In genomic region chr5:72522607-72523006, GRCh38 we compare ENCODE assay signal across 38 cellular contexts. TPM values are rescaled to one million over a fixed set of nuclear protein-coding genes. Genes with fewer than 3 reads are reported as not detected.
"Had no signal": no experiment of that assay in that cellular context is flagged by ENCODE, and none has a peak within 500 bp of the region (broad histone marks: within the 10 kb centered on the region; RNA-seq: fewer than 3 reads in every experiment).

No MANE protein-coding gene starts in this region.

- H3K4me3 Mint-ChIP-seq: activated B cell treated with CpG ODN at 0.5 μM for 24 hours; activated CD4-positive, alpha-beta memory T cell treated with anti-CD3 and anti-CD28 coated beads for 36 hours; activated CD4-positive, alpha-beta T cell treated with anti-CD3 and anti-CD28 coated beads, Interleukin-2, amount 10 ng/mL, durations not matched to agents 24 days and 14 days; activated CD8-positive, alpha-beta T cell treated with anti-CD3 and anti-CD28 coated beads for 36 hours; activated naive CD4-positive, alpha-beta T cell treated with anti-CD3 and anti-CD28 coated beads for 36 hours; activated naive CD8-positive, alpha-beta T cell treated with anti-CD3 and anti-CD28 coated beads for 36 hours; activated T-cell treated with anti-CD3 and anti-CD28 coated beads, Interleukin-2, amount 50 U/mL, for 4 hours; activated T-cell treated with anti-CD3 and anti-CD28 coated beads, Interleukin-2, amount 50 U/mL, for 72 hours; activated T-helper 1 cell treated with anti-CD3 and anti-CD28 coated beads, Interleukin-12 subunit alpha, Interleukin-12 subunit beta, Interleukin-2, Interleukin-4 antibody, amounts not matched to agents 30 ng/mL and 10 ng/mL and 1 ng/mL, durations not matched to agents 14 hours and 24 hours and 36 hours; activated T-helper 17 cell treated with anti-CD3 and anti-CD28 coated beads, Interleukin-2, amount 50 U/mL, for 72 hours; T-helper 1 cell treated with Interleukin-12 subunit alpha and Interleukin-12 subunit beta and Interleukin-4 antibody, amounts not matched to agents 30 μg/mL and 1 μg/mL, for 36 hours; T-helper 2 cell treated with Interferon-gamma antibody and Interleukin-4, amounts not matched to agents 5 μg/mL and 100 μg/mL, for 36 hours had no signal

- H3K4me3 ChIP-seq: adrenal gland, body of pancreas, breast epithelium had no signal

- FAIRE-seq: astrocyte, TTC549 had no signal

- H3K27ac ChIP-seq: adrenal gland, body of pancreas, brain microvascular endothelial cell, breast epithelium, VCaP had no signal

- H3K27me3 Mint-ChIP-seq: activated B cell treated with CpG ODN at 0.5 μM for 24 hours; activated CD4-positive, alpha-beta memory T cell treated with anti-CD3 and anti-CD28 coated beads for 36 hours; activated T-helper 17 cell treated with anti-CD3 and anti-CD28 coated beads, Interleukin-2, amount 50 U/mL, for 72 hours had no signal

- H3K4me1 ChIP-seq: breast epithelium had no signal

- H3K36me3 ChIP-seq: adrenal gland, brain microvascular endothelial cell, breast epithelium had no signal

- H3K27ac Mint-ChIP-seq: activated B cell treated with CpG ODN at 0.5 μM for 24 hours; activated CD4-positive, alpha-beta memory T cell treated with anti-CD3 and anti-CD28 coated beads for 36 hours; activated CD4-positive, alpha-beta T cell treated with anti-CD3 and anti-CD28 coated beads, Interleukin-2, amount 10 ng/mL, durations not matched to agents 24 days and 14 days; activated CD8-positive, alpha-beta T cell treated with anti-CD3 and anti-CD28 coated beads for 36 hours; activated naive CD4-positive, alpha-beta T cell treated with anti-CD3 and anti-CD28 coated beads for 36 hours; activated naive CD4-positive, alpha-beta T cell treated with anti-CD3 and anti-CD28 coated beads, Interleukin-2, amount 50 U/mL, for 72 hours; activated naive CD8-positive, alpha-beta T cell treated with anti-CD3 and anti-CD28 coated beads for 36 hours; activated T-cell treated with anti-CD3 and anti-CD28 coated beads, Interleukin-2, amount 50 U/mL, for 72 hours; activated T-helper 1 cell treated with anti-CD3 and anti-CD28 coated beads, Interleukin-12 subunit alpha, Interleukin-12 subunit beta, Interleukin-2, Interleukin-4 antibody, amounts not matched to agents 30 ng/mL and 10 ng/mL and 1 ng/mL, durations not matched to agents 14 hours and 24 hours and 36 hours; activated T-helper 17 cell treated with anti-CD3 and anti-CD28 coated beads, Interleukin-2, amount 50 U/mL, for 72 hours; T-helper 1 cell treated with Interleukin-12 subunit alpha and Interleukin-12 subunit beta and Interleukin-4 antibody, amounts not matched to agents 30 μg/mL and 1 μg/mL, for 36 hours; T-helper 2 cell treated with Interferon-gamma antibody and Interleukin-4, amounts not matched to agents 5 μg/mL and 100 μg/mL, for 36 hours had no signal

- ATAC-seq: activated CD8-positive, alpha-beta T cell treated with anti-CD3 and anti-CD28 coated beads for 36 hours; activated naive CD4-positive, alpha-beta T cell treated with anti-CD3 and anti-CD28 coated beads, Interleukin-2, amount 50 U/mL, for 72 hours; activated T-cell treated with anti-CD3 and anti-CD28 coated beads, Interleukin-2, amount 50 U/mL, for 4 hours; activated T-cell treated with anti-CD3 and anti-CD28 coated beads, Interleukin-2, amount 50 U/mL, for 72 hours; activated T-helper 17 cell treated with anti-CD3 and anti-CD28 coated beads, Interleukin-2, amount 50 U/mL, for 72 hours; body of pancreas had no signal

- H3K4me1 Mint-ChIP-seq: activated T-helper 17 cell treated with anti-CD3 and anti-CD28 coated beads, Interleukin-2, amount 50 U/mL, for 72 hours had no signal

- H3K9me3 ChIP-seq: adrenal gland, body of pancreas, breast epithelium had no signal

- DNase-seq: activated B cell treated with CpG ODN at 0.5 μM for 24 hours; activated CD4-positive, alpha-beta memory T cell treated with anti-CD3 and anti-CD28 coated beads for 36 hours; activated CD4-positive, alpha-beta T cell treated with anti-CD3 and anti-CD28 coated beads for 4 hours; activated CD4-positive, alpha-beta T cell treated with anti-CD3 and anti-CD28 coated beads, Interleukin-2, amount 10 ng/mL, durations not matched to agents 24 days and 14 days; activated CD4-positive, alpha-beta T cell treated with anti-CD3 and anti-CD28 coated beads, Interleukin-2, amount 50 U/mL, for 1 hour; activated CD4-positive, alpha-beta T cell treated with anti-CD3 and anti-CD28 coated beads, Interleukin-2, amount 50 U/mL, for 4 hours; activated CD4-positive, CD25-positive, alpha-beta regulatory T cell treated with anti-CD3 and anti-CD28 coated beads, Interleukin-2, amount 50 U/mL, for 72 hours; activated CD8-positive, alpha-beta memory T cell treated with anti-CD3 and anti-CD28 coated beads, Interleukin-2, amount 50 U/mL, for 4 hours; activated CD8-positive, alpha-beta T cell treated with anti-CD3 and anti-CD28 coated beads for 36 hours; activated effector memory CD4-positive, alpha-beta T cell treated with anti-CD3 and anti-CD28 coated beads, Interleukin-2, amount 50 U/mL, for 16 hours; activated gamma-delta T cell treated with Interleukin-2 at 50 U/mL for 16 hours; activated naive CD4-positive, alpha-beta T cell; activated naive CD4-positive, alpha-beta T cell treated with anti-CD3 and anti-CD28 coated beads for 36 hours; activated naive CD4-positive, alpha-beta T cell treated with anti-CD3 and anti-CD28 coated beads, Interleukin-2, amount 50 U/mL, for 16 hours; activated naive CD8-positive, alpha-beta T cell treated with anti-CD3 and anti-CD28 coated beads for 36 hours; activated T-cell treated with anti-CD3 and anti-CD28 coated beads for 4 hours; activated T-cell treated with anti-CD3 and anti-CD28 coated beads, Interleukin-2, amount 50 U/mL, for 1 hour; activated T-cell treated with anti-CD3 and anti-CD28 coated beads, Interleukin-2, amount 50 U/mL, for 4 hours; activated T-cell treated with anti-CD3 and anti-CD28 coated beads, Interleukin-2, amount 50 U/mL, for 72 hours; adrenal gland; amniotic stem cell; aorta; body of pancreas; brain microvascular endothelial cell; central memory CD4-positive, alpha-beta T cell; T-helper 1 cell; T-helper 2 cell; T-helper 9 cell had no signal

- H3K36me3 Mint-ChIP-seq: activated CD4-positive, alpha-beta memory T cell treated with anti-CD3 and anti-CD28 coated beads for 36 hours; activated naive CD8-positive, alpha-beta T cell treated with anti-CD3 and anti-CD28 coated beads for 36 hours had no signal

- H3K9me3 Mint-ChIP-seq: activated CD8-positive, alpha-beta T cell treated with anti-CD3 and anti-CD28 coated beads for 36 hours; activated T-helper 1 cell treated with anti-CD3 and anti-CD28 coated beads, Interleukin-12 subunit alpha, Interleukin-12 subunit beta, Interleukin-2, Interleukin-4 antibody, amounts not matched to agents 30 ng/mL and 10 ng/mL and 1 ng/mL, durations not matched to agents 14 hours and 24 hours and 36 hours; activated T-helper 17 cell treated with anti-CD3 and anti-CD28 coated beads, Interleukin-2, amount 50 U/mL, for 72 hours; T-helper 1 cell treated with Interleukin-12 subunit alpha and Interleukin-12 subunit beta and Interleukin-4 antibody, amounts not matched to agents 30 μg/mL and 1 μg/mL, for 36 hours; T-helper 2 cell treated with Interferon-gamma antibody and Interleukin-4, amounts not matched to agents 5 μg/mL and 100 μg/mL, for 36 hours had no signal

- H3K27me3 ChIP-seq: adrenal gland, body of pancreas, brain microvascular endothelial cell, breast epithelium had no signal

RNA-seq across cellular contexts. Expression of gene ZNF366, which starts 15.4 kb away (rescaled TPM):
- total RNA-seq: activated B cell treated with CpG ODN at 0.5 μM for 24 hours; activated CD4-positive, alpha-beta memory T cell treated with anti-CD3 and anti-CD28 coated beads for 36 hours; activated CD4-positive, alpha-beta T cell treated with anti-CD3 and anti-CD28 coated beads, Interleukin-2, amount 10 ng/mL, durations not matched to agents 24 days and 14 days; activated CD8-positive, alpha-beta memory T cell treated with anti-CD3 and anti-CD28 coated beads for 36 hours; activated CD8-positive, alpha-beta T cell treated with anti-CD3 and anti-CD28 coated beads for 36 hours; activated naive CD4-positive, alpha-beta T cell treated with anti-CD3 and anti-CD28 coated beads for 36 hours; activated naive CD4-positive, alpha-beta T cell treated with anti-CD3 and anti-CD28 coated beads, Interleukin-2, amount 50 U/mL, for 72 hours; activated naive CD8-positive, alpha-beta T cell treated with anti-CD3 and anti-CD28 coated beads for 36 hours; activated T-cell treated with anti-CD3 and anti-CD28 coated beads, Interleukin-2, amount 50 U/mL, for 4 hours; activated T-cell treated with anti-CD3 and anti-CD28 coated beads, Interleukin-2, amount 50 U/mL, for 72 hours; activated T-helper 1 cell treated with anti-CD3 and anti-CD28 coated beads, Interleukin-12 subunit alpha, Interleukin-12 subunit beta, Interleukin-2, Interleukin-4 antibody, amounts not matched to agents 30 ng/mL and 10 ng/mL and 1 ng/mL, durations not matched to agents 14 hours and 24 hours and 36 hours; activated T-helper 17 cell treated with anti-CD3 and anti-CD28 coated beads, Interleukin-2, amount 50 U/mL, for 72 hours; astrocyte had no signal
- polyA plus RNA-seq: aorta had no signal
